In genomic region chr14:23237772-23238594, GRCh38 we compare ENCODE assay signal across 9 cellular contexts. TPM values are rescaled to one million over a fixed set of nuclear protein-coding genes. Genes with fewer than 3 reads are reported as not detected.
DNase-seq lines count a peak whose midpoint lies in the region; ATAC-seq, FAIRE-seq and TF ChIP-seq lines count a peak whose summit lies in the region.
"Had no signal": no experiment of that assay in that cellular context is flagged by ENCODE, and none has a peak within 500 bp of the region (broad histone marks: within the 10 kb centered on the region; RNA-seq: fewer than 3 reads in every experiment).

A gene with protein sequence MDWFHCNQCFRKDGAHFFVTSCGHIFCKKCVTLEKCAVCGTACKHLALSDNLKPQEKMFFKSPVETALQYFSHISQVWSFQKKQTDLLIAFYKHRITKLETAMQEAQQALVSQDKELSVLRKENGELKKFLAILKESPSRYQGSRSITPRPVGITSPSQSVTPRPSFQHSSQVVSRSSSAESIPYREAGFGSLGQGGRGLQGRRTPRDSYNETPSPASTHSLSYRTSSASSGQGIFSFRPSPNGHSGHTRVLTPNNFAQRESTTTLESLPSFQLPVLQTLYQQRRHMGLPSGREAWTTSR (plus strand): TSS chr14:23237936. CDS start chr14:23240346, 2,410 bp downstream.

- FAIRE-seq in HTR-8/SVneo (lab: Jason Lieb, UNC): peak; percentile 54

- no peak for TF ChIP-seq POLR2A in erythroblast (IDR thresholded peaks at IDR 0.05; ENCODE audit: low read length)

- TF ChIP-seq CTCF in mucosa of descending colon (IDR thresholded peaks at IDR 0.05): no peak

- no peaks in the 10 kb centered on the region for H3K9me3 ChIP-seq in mucosa of descending colon

- no peaks in the 10 kb centered on the region for H3K4me1 ChIP-seq in mucosa of descending colon (ENCODE audit: low read depth)

- H3K4me3 ChIP-seq in GM08714 (ENCODE audit: low read length) (peak within 1 kb of the TSS; percentile 33; the same call in 1 of the 2 replicates), mucosa of descending colon (no peak within 1 kb of the TSS)

- intact Hi-C loops in mucosa of descending colon (cut with DNase I, micrococcal nuclease): no loop called here

- ATAC-seq in mucosa of descending colon (peak; percentile 100), HG03378 (IDR thresholded peaks at IDR 0.05; ENCODE audit: unreplicated experiment) (no peak)

- DNase-seq in HTR-8/SVneo (ENCODE audit: insufficient read length, low spot score): peak; percentile 81
- peak; percentile 74 for DNase-seq in OCI-M1 (lab: John Stamatoyannopoulos, UW)
- DNase-seq in activated T-cell treated with anti-CD3 and anti-CD28 coated beads for 48 hours (ENCODE audit: low read depth): peak; percentile 88
- DNase-seq in erythroblast (lab: John Stamatoyannopoulos, UW): peak; percentile 82 to 91
- peak; percentile 92 to 98 (median 96) for DNase-seq in mucosa of descending colon
- DNase-seq in stimulated activated CD8-positive, alpha-beta memory T cell treated with anti-CD3 and anti-CD28 coated beads, Interleukin-15, amount 100 ng/mL, for 4 hours (ENCODE audit: low read depth in 2 of 2): peak; percentile 57 to 65

- H3K36me3 ChIP-seq in mucosa of descending colon (ENCODE audit: low read depth): no peaks in the 10 kb centered on the region

RNA-seq across cellular contexts. Expression of the gene that starts here (rescaled TPM):
- total RNA-seq in mucosa of descending colon: not detected
- total RNA-seq: urinary bladder had no signal

Comparison
In these comparisons a context has a peak if more than half of its experiments do, and no peak if none do; other contexts are left out.
1. Peak in DNase-seq and ATAC-seq in mucosa of descending colon; RNA of the gene not detected or under 1 TPM.